ENCODE assay signal across 35 cellular contexts in the genomic region with DNA sequence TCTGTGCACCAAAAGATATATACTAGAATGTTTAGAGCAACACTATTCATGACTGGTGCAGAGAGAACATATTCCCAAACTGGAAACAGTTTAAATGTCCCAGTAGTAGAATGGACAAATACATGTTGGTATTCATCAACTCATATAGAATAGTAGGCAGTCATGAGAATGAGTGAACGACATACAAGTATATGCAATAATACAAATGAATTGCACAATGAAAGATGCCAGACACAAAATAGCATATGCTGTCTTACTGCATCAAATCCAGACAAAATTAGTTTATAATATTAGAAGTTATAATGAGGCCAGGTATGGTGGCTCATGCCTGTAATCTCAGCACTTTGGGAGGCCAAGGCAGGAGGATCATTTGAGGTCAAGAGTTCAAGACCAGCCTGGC. TPM values are rescaled to one million over a fixed set of nuclear protein-coding genes. Genes with fewer than 3 reads are reported as not detected.
"Had no signal": no experiment of that assay in that cellular context is flagged by ENCODE, and none has a peak within 500 bp of the region (broad histone marks: within the 10 kb centered on the region; RNA-seq: fewer than 3 reads in every experiment).

No MANE protein-coding gene starts in this region.

- ATAC-seq: foreskin keratinocyte; natural killer cell treated with Interleukin-12 subunit alpha and Interleukin-12 subunit beta and Interleukin-15 and Interleukin-18, amount 100 ng/mL, for 72 hours; sciatic nerve; stimulated activated memory B cell treated with anti-CD40 and anti-IgM and Interleukin-4, amounts not matched to agents 10 μg/mL and 1 μg/mL and 100 μg/mL, for 72 hours; stimulated activated naive CD8-positive, alpha-beta T cell treated with anti-CD3 and anti-CD28 coated beads, Interleukin-15, amount 100 ng/mL, for 72 hours; T-helper 17 cell had no signal

- DNase-seq: activated CD4-positive, alpha-beta memory T cell treated with anti-CD3 and anti-CD28 coated beads, Interleukin-2, amount 10 ng/mL, durations not matched to agents 7 days and 5 days; activated CD4-positive, alpha-beta T cell treated with anti-CD3 and anti-CD28 coated beads, Interleukin-2, amount 10 ng/mL, durations not matched to agents 7 days and 5 days; activated CD4-positive, CD25-positive, alpha-beta regulatory T cell treated with anti-CD3 and anti-CD28 coated beads, Interleukin-2, amount 50 U/mL, for 72 hours; activated CD8-positive, alpha-beta memory T cell treated with anti-CD3 and anti-CD28 coated beads, Interleukin-2, amount 50 U/mL, for 48 hours; activated gamma-delta T cell; activated naive CD4-positive, alpha-beta T cell treated with anti-CD3 and anti-CD28 coated beads, Interleukin-2, amount 50 U/mL, for 16 hours; activated T-cell treated with anti-CD3 and anti-CD28 coated beads, Interleukin-2, amount 50 U/mL, for 24 hours; anterior cingulate cortex; colonic mucosa; effector CD8-positive, alpha-beta T cell; erythroblast; heart right ventricle; left lung; mesendoderm; stimulated activated CD4-positive, alpha-beta T cell treated with anti-CD3 and anti-CD28 coated beads, Interleukin-4, amount 100 ng/mL, for 24 hours; stimulated activated naive CD8-positive, alpha-beta T cell treated with anti-CD3 and anti-CD28 coated beads, Interleukin-15, amount 100 ng/mL, for 72 hours; T-helper 17 cell; T1000; thyroid gland had no signal

- H3K27me3 ChIP-seq: colonic mucosa, thyroid gland, upper lobe of left lung, vagina had no signal

- H3K4me1 ChIP-seq: colonic mucosa, foreskin keratinocyte, lower lobe of right lung, thyroid gland, upper lobe of left lung, vagina had no signal

- H3K9me3 ChIP-seq: colonic mucosa, lower lobe of right lung, thyroid gland, vagina had no signal

- H3K36me3 ChIP-seq: colonic mucosa, heart right ventricle, left lung, lower lobe of right lung, thyroid gland, upper lobe of left lung, vagina had no signal

- H3K27ac ChIP-seq: colonic mucosa, foreskin keratinocyte, lower lobe of right lung, thyroid gland, vagina had no signal

- H3K4me3 ChIP-seq: colonic mucosa, heart right ventricle, left lung, lower lobe of right lung, skin epidermis, thyroid gland, upper lobe of left lung, vagina had no signal

RNA-seq across cellular contexts. Expression of gene PRKAG3, which starts 8.3 kb away (rescaled TPM):
- total RNA-seq: activated CD4-positive, alpha-beta memory T cell treated with anti-CD3 and anti-CD28 coated beads, Interleukin-2, amount 10 ng/mL, durations not matched to agents 7 days and 5 days; activated CD4-positive, alpha-beta T cell treated with anti-CD3 and anti-CD28 coated beads, Interleukin-2, amount 10 ng/mL, durations not matched to agents 7 days and 5 days; bronchial epithelial cell; colonic mucosa; dermis microvascular lymphatic vessel endothelial cell; foreskin keratinocyte; glomerular endothelial cell; left lung; lower lobe of right lung; mononuclear cell; natural killer cell treated with Interleukin-12 subunit alpha and Interleukin-12 subunit beta and Interleukin-15 and Interleukin-18, amount 100 ng/mL, for 72 hours; osteocyte; renal cortical epithelial cell; T-helper 17 cell; thyroid gland; upper lobe of left lung; vagina had no signal
- polyA plus RNA-seq: fibroblast of lung, foreskin keratinocyte had no signal

RNA-seq across cellular contexts. Expression of gene WNT6, which starts 19.7 kb away (rescaled TPM):
- total RNA-seq: activated CD4-positive, alpha-beta memory T cell treated with anti-CD3 and anti-CD28 coated beads, Interleukin-2, amount 10 ng/mL, durations not matched to agents 7 days and 5 days; activated CD4-positive, alpha-beta T cell treated with anti-CD3 and anti-CD28 coated beads, Interleukin-2, amount 10 ng/mL, durations not matched to agents 7 days and 5 days; bronchial epithelial cell; dermis microvascular lymphatic vessel endothelial cell; fibroblast of lung; foreskin keratinocyte; glomerular endothelial cell; left lung; mononuclear cell; natural killer cell treated with Interleukin-12 subunit alpha and Interleukin-12 subunit beta and Interleukin-15 and Interleukin-18, amount 100 ng/mL, for 72 hours; T-helper 17 cell had no signal
- polyA plus RNA-seq: fibroblast of lung, foreskin keratinocyte had no signal

RNA-seq across cellular contexts. Expression of gene WNT10A, which starts 40.8 kb away (rescaled TPM):
- total RNA-seq: dermis microvascular lymphatic vessel endothelial cell; fibroblast of lung; glomerular endothelial cell; natural killer cell treated with Interleukin-12 subunit alpha and Interleukin-12 subunit beta and Interleukin-15 and Interleukin-18, amount 100 ng/mL, for 72 hours; osteocyte; posterior vena cava had no signal
- polyA plus RNA-seq: fibroblast of lung had no signal

RNA-seq across cellular contexts. Expression of gene CYP27A1, which starts 57.9 kb away (rescaled TPM):
- total RNA-seq: activated CD4-positive, alpha-beta memory T cell treated with anti-CD3 and anti-CD28 coated beads, Interleukin-2, amount 10 ng/mL, durations not matched to agents 7 days and 5 days had no signal
